8 cellular contexts compared by ENCODE assay signal in genomic region chr20:2840967-2841531, GRCh38. TPM values are rescaled to one million over a fixed set of nuclear protein-coding genes. Genes with fewer than 3 reads are reported as not detected.
DNase-seq lines count a peak whose midpoint lies in the region; ATAC-seq, FAIRE-seq and TF ChIP-seq lines count a peak whose summit lies in the region.

No MANE protein-coding gene starts in this region.

- H3K27me3 Mint-ChIP-seq in CD8-positive, alpha-beta memory T cell = no peaks in the 10 kb centered on the region
- peaks cover 0 to 8% (median 6%) of the 10 kb centered on the region in 3 donors for H3K27me3 Mint-ChIP-seq in immature natural killer cell (ENCODE audit: low read depth in 3 of 3)

- no peaks in the 10 kb centered on the region for H3K9me3 Mint-ChIP-seq in CD8-positive, alpha-beta memory T cell
- no peaks in the 10 kb centered on the region for H3K9me3 Mint-ChIP-seq in immature natural killer cell

- H3K36me3 ChIP-seq in CD8-positive, alpha-beta memory T cell (ENCODE audit: insufficient read depth, low read length) = no peaks in the 10 kb centered on the region
- no peaks in the 10 kb centered on the region for H3K36me3 ChIP-seq in bronchial epithelial cell (ENCODE audit: control insufficient read depth, insufficient read depth, low read length)
- peaks cover 7 to 16% (median 15%) of the 10 kb centered on the region in 3 donors for H3K36me3 ChIP-seq in skeletal muscle tissue (ENCODE audit: control insufficient read depth in 3 of 3, insufficient read depth in 3 of 3, low read length in 3 of 3)

- no peaks in the 10 kb centered on the region for H3K9me3 ChIP-seq in CD8-positive, alpha-beta memory T cell (ENCODE audit: low read length)
- H3K9me3 ChIP-seq in skeletal muscle tissue (ENCODE audit: control insufficient read depth in 3 of 3, low read length in 3 of 3) = no peaks in the 10 kb centered on the region

- TF ChIP-seq CTCF in bronchial epithelial cell (IDR thresholded peaks at IDR 0.05; ENCODE audit: insufficient read depth, low read length, severe bottlenecking) = no peak

- peaks cover 0 to 23% (median 9%) of the 10 kb centered on the region in 3 donors for H3K36me3 Mint-ChIP-seq in CD8-positive, alpha-beta memory T cell
- peaks cover 8 to 9% (median 9%) of the 10 kb centered on the region in 3 donors for H3K36me3 Mint-ChIP-seq in immature natural killer cell

- peaks cover 23% of the 10 kb centered on the region for H3K4me1 ChIP-seq in CD8-positive, alpha-beta memory T cell (ENCODE audit: insufficient read depth, low read length)
- peaks cover 13 to 21% (median 18%) of the 10 kb centered on the region in 3 donors for H3K4me1 ChIP-seq in skeletal muscle tissue (ENCODE audit: control insufficient read depth in 3 of 3, insufficient read depth in 3 of 3, low read length in 3 of 3)

- CTCF ChIA-PET in CD8-positive, alpha-beta memory T cell (lab: Charles Lee) = interaction anchor here (1.2 to 1.8 kb wide), 3 partner anchors 8 to 88 kb away, joined by 3 to 5 read pairs (median 4); no protein-coding TSS in a partner anchor

- FAIRE-seq in GM19239 (lab: Jason Lieb, UNC) (no peak), bronchial epithelial cell (lab: Jason Lieb, UNC) (no peak)

- H3K27ac Mint-ChIP-seq in CD8-positive, alpha-beta memory T cell = peak overlapping the region; percentile 64 to 93 (median 82)
- H3K27ac Mint-ChIP-seq in immature natural killer cell = peak overlapping the region; percentile 74 to 93 (median 88)

- peaks cover 35 to 62% (median 40%) of the 10 kb centered on the region in 3 donors for H3K4me1 Mint-ChIP-seq in CD8-positive, alpha-beta memory T cell
- H3K4me1 Mint-ChIP-seq in immature natural killer cell = peaks cover 42 to 43% of the 10 kb centered on the region in 2 donors

- H3K27me3 ChIP-seq in CD8-positive, alpha-beta memory T cell (ENCODE audit: insufficient read depth, low read length, poor library complexity, severe bottlenecking) = no peaks in the 10 kb centered on the region
- H3K27me3 ChIP-seq in bronchial epithelial cell (ENCODE audit: control insufficient read depth, insufficient read depth, low read length) = no peaks in the 10 kb centered on the region
- no peaks in the 10 kb centered on the region for H3K27me3 ChIP-seq in skeletal muscle tissue (ENCODE audit: control insufficient read depth in 3 of 3, insufficient read depth in 3 of 3, low read length in 3 of 3)

- H3K27ac ChIP-seq in CD8-positive, alpha-beta memory T cell (ENCODE audit: low read depth, low read length) = peak overlapping the region; percentile 52
- H3K27ac ChIP-seq in skeletal muscle tissue (ENCODE audit: low read depth, low read length) = peak overlapping the region; percentile 74

- peak; percentile 26 for ATAC-seq in HG03196 (IDR thresholded peaks at IDR 0.05; ENCODE audit: unreplicated experiment)

- peak overlapping the region; percentile 79 for H3K4me3 ChIP-seq in CD8-positive, alpha-beta memory T cell (ENCODE audit: low read length)
- peak overlapping the region; percentile 90 for H3K4me3 ChIP-seq in bronchial epithelial cell (ENCODE audit: low read depth, low read length)
- peak overlapping the region; percentile 90 to 95 (median 95) for H3K4me3 ChIP-seq in skeletal muscle tissue (ENCODE audit: low read length in 3 of 3)

- H3K9ac ChIP-seq in skeletal muscle tissue (ENCODE audit: low read depth in 1 of 3, low read length in 3 of 3) = peak overlapping the region; percentile 83 to 90 (median 88)

- POLR2A ChIA-PET in CD8-positive, alpha-beta memory T cell (lab: Charles Lee) = interaction anchor here (0.5 to 1.9 kb wide), 6 partner anchors 30 to 256 kb away, joined by 3 to 8 read pairs (median 5); partner anchors contain the start of gene PTPRA

- peak in 4 of 5 donors; percentile 27 to 61 (median 39) for DNase-seq in CD8-positive, alpha-beta memory T cell
- DNase-seq in GM19239 (ENCODE audit: insufficient read length, low spot score) = peak; percentile 49
- DNase-seq in SK-N-DZ (ENCODE audit: low spot score) = peak; percentile 35
- peak; percentile 21 for DNase-seq in bronchial epithelial cell (ENCODE audit: low read depth)
- DNase-seq in immature natural killer cell = no peak
- DNase-seq in GDM1 (lab: John Stamatoyannopoulos, UW) = no peak

- H3K4me3 Mint-ChIP-seq in CD8-positive, alpha-beta memory T cell = peak overlapping the region; percentile 86 to 95 (median 89)
- peak overlapping the region; percentile 89 to 93 (median 91) for H3K4me3 Mint-ChIP-seq in immature natural killer cell

RNA-seq across cellular contexts. Expression of gene VPS16, which starts 0.5 kb away (rescaled TPM):
- total RNA-seq in CD8-positive, alpha-beta memory T cell = 10 to 100 TPM; 47.8 to 49.1 TPM
- 40.1 TPM for polyA plus RNA-seq in CD8-positive, alpha-beta memory T cell
- 58.3 and 61.7 TPM in 2 replicates for polyA plus RNA-seq in SK-N-DZ (2014; cell fraction: cytosol; rRNA removed)
- 219 and 221 TPM in 2 replicates for polyA plus RNA-seq in SK-N-DZ (2014; cell fraction: nucleus; rRNA removed)
- total RNA-seq in bronchial epithelial cell = 33.2 and 33.4 TPM in 2 replicates
- polyA plus RNA-seq in immature natural killer cell = 10 to 100 TPM; 61.8 to 81.3 (median 76.5) TPM
- 28.2 TPM for total RNA-seq in skeletal muscle tissue

RNA-seq across cellular contexts. Expression of gene PCED1A, which starts 0.6 kb away (rescaled TPM):
- 10 to 100 TPM; 30.8 to 34.0 TPM for total RNA-seq in CD8-positive, alpha-beta memory T cell
- 20.2 TPM for polyA plus RNA-seq in CD8-positive, alpha-beta memory T cell
- polyA plus RNA-seq in SK-N-DZ (2014; cell fraction: cytosol; rRNA removed) = 62.0 and 73.3 TPM in 2 replicates
- 352 and 364 TPM in 2 replicates for polyA plus RNA-seq in SK-N-DZ (2014; cell fraction: nucleus; rRNA removed)
- total RNA-seq in bronchial epithelial cell (12.9 and 17.9 TPM in 2 replicates), skeletal muscle tissue (9.4 TPM)
- polyA plus RNA-seq in immature natural killer cell = 10 to 100 TPM; 21.9 to 24.1 (median 23.4) TPM

RNA-seq across cellular contexts. Expression of gene TMEM239, which starts 24.9 kb away (rescaled TPM):
- total RNA-seq in CD8-positive, alpha-beta memory T cell = not detected
- not detected for polyA plus RNA-seq in CD8-positive, alpha-beta memory T cell
- not detected in 2 replicates for polyA plus RNA-seq in SK-N-DZ (2014; cell fraction: cytosol; rRNA removed)
- polyA plus RNA-seq in SK-N-DZ (2014; cell fraction: nucleus; rRNA removed) = not detected in 2 replicates
- total RNA-seq in bronchial epithelial cell = not detected in 2 replicates
- polyA plus RNA-seq in immature natural killer cell = not detected
- total RNA-seq in skeletal muscle tissue = not detected

RNA-seq across cellular contexts. Expression of gene C20orf141, which starts 26.3 kb away (rescaled TPM):
- total RNA-seq in CD8-positive, alpha-beta memory T cell = not detected
- not detected for polyA plus RNA-seq in CD8-positive, alpha-beta memory T cell
- polyA plus RNA-seq in SK-N-DZ (2014; cell fraction: cytosol; rRNA removed) = not detected in 2 replicates
- polyA plus RNA-seq in SK-N-DZ (2014; cell fraction: nucleus; rRNA removed) = not detected in 2 replicates
- total RNA-seq in bronchial epithelial cell = not detected in 2 replicates
- polyA plus RNA-seq in immature natural killer cell = not detected
- total RNA-seq in skeletal muscle tissue = not detected

RNA-seq across cellular contexts. Expression of gene PTPRA, which starts 32.2 kb away (rescaled TPM):
- 10 to 100 TPM; 51.6 to 57.8 TPM for total RNA-seq in CD8-positive, alpha-beta memory T cell
- polyA plus RNA-seq in CD8-positive, alpha-beta memory T cell = 56.9 TPM
- polyA plus RNA-seq in SK-N-DZ (2014; cell fraction: cytosol; rRNA removed) = 29.1 and 34.2 TPM in 2 replicates
- polyA plus RNA-seq in SK-N-DZ (2014; cell fraction: nucleus; rRNA removed) = 33.3 and 63.1 TPM in 2 replicates
- 20.8 and 25.2 TPM in 2 replicates for total RNA-seq in bronchial epithelial cell
- 10 to 100 TPM; 39.5 to 63.5 (median 60.0) TPM for polyA plus RNA-seq in immature natural killer cell
- 93.4 TPM for total RNA-seq in skeletal muscle tissue

Comparison
In these comparisons a context has a peak if more than half of its experiments do, and no peak if none do; other contexts are left out.
1. DNase-seq: peak in CD8-positive, alpha-beta memory T cell (4 of 5), GM19239 (single experiment), SK-N-DZ (single experiment) and bronchial epithelial cell (single experiment); none in immature natural killer cell (0 of 3) and GDM1 (single experiment).
2. Peak in every context shown above with its lines, with median percentiles within 50 percentile points of each other: H3K4me3 ChIP-seq.